Comparison of ENCODE assay signal across 3 cellular contexts in the genomic region with DNA sequence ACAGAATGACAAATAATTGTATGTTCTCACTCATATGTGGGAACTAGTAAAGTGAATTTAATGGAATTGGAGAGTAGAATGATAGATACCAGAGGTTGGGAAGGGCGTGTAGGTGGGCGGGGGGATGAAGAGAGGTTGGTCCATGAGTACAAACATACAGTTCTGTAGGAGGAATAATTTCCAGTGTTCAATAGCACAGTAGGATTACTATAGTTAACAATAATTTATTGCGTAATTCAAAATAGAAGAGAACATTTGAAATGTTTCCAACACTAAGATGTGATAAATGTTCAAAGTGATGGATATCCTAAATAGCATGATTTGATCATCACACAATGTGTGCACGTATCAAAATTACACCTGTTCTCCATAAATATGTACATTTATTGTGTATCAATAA.
TF ChIP-seq lines count a peak whose summit lies in the region.

No MANE protein-coding gene starts in this region.

TF ChIP-seq in A549, 52 proteins besides CTCF, POLR2A, EP300 and RAD21:
- TF ChIP-seq ZSCAN20 (CRISPR knock-in tag; IDR thresholded peaks at IDR 0.05), result no peak
- TF ChIP-seq, protein P1, sequence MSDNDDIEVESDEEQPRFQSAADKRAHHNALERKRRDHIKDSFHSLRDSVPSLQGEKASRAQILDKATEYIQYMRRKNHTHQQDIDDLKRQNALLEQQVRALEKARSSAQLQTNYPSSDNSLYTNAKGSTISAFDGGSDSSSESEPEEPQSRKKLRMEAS (IDR thresholded peaks at IDR 0.05), result no peak
TF ChIP-seq in A549: peak in this region for 0.

TF ChIP-seq in IMR-90, 13 proteins besides CTCF, POLR2A, EP300 and RAD21:
- peak; percentile 79 for TF ChIP-seq CEBPB (IDR thresholded peaks at IDR 0.05; ENCODE audit: low read depth, low read length)
- TF ChIP-seq FOS (IDR thresholded peaks at IDR 0.05; ENCODE audit: low read depth, low read length), result no peak

TF ChIP-seq in K562, 482 proteins besides CTCF, POLR2A, EP300 and RAD21:
- TF ChIP-seq CEBPG (CRISPR knock-in tag; IDR thresholded peaks at IDR 0.05) (no peak), CEBPG (tag; conservative IDR thresholded peaks at IDR 0.05 in 1 of 2, IDR thresholded peaks at IDR 0.05 in 1 of 2) (peak in 1 of 2 experiments; percentile 66; a peak in 1 of 4 replicates), EGR1 (conservative IDR thresholded peaks at IDR 0.05) (no peak), CEBPB (tag; IDR thresholded peaks at IDR 0.05) (0 out of 2 replicates have a peak, but pooled peaks have one; percentile 19)
